In the genomic region with DNA sequence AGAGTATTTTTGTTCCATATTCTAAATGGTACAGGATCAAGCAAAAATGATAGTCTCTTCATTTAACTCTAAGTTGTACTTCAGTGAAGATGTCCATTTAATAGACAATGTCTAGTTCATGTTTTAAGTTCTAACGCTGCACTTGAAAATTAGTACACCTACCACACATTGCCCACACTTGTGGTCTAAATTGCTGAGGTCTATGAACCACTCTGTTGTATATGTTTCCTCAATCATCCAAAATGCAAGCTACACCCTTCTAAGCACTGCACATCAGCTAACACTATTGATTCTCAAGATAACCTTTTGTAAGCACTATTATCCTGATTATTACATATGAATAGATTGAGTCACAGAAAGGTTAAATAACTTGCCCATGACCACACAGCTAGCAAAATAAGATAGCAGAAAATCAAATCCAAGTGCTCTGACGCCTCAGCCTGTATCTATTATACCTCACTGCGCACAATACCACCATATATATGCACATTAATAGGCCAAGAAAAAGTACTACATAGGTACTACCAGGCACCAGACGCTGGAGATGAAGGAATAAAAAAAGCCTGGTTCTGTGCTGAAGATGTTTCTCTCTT, we compare ENCODE assay signal across 16 cellular contexts.
"Had no signal": no experiment of that assay in that cellular context is flagged by ENCODE, and none has a peak within 500 bp of the region (broad histone marks: within the 10 kb centered on the region; RNA-seq: fewer than 3 reads in every experiment).

No MANE protein-coding gene starts in this region.

- FAIRE-seq: colon had no signal

- H3K27ac ChIP-seq: dorsolateral prefrontal cortex, left ventricle myocardium inferior, ovary, psoas muscle, skin epidermis, testis, upper lobe of left lung had no signal

- H3K36me3 Mint-ChIP-seq: activated CD8-positive, alpha-beta memory T cell treated with anti-CD3 and anti-CD28 coated beads, Interleukin-2, amount 10 ng/mL, durations not matched to agents 7 days and 5 days; activated naive CD8-positive, alpha-beta T cell had no signal

- H3K9me3 ChIP-seq: left ventricle myocardium inferior, ovary, psoas muscle, testis, upper lobe of left lung had no signal

- H3K27ac Mint-ChIP-seq: activated naive CD8-positive, alpha-beta T cell had no signal

- H3K4me3 ChIP-seq: dorsolateral prefrontal cortex, left ventricle myocardium inferior, ovary, psoas muscle, skin epidermis, testis, upper lobe of left lung had no signal

- DNase-seq: activated CD4-positive, alpha-beta T cell treated with anti-CD3 and anti-CD28 coated beads, Interleukin-2, amount 50 U/mL, for 4 hours; activated CD8-positive, alpha-beta memory T cell treated with anti-CD3 and anti-CD28 coated beads, Interleukin-2, amount 10 ng/mL, durations not matched to agents 7 days and 5 days; amniotic stem cell; dorsolateral prefrontal cortex; erythroblast; foreskin melanocyte; left ventricle myocardium inferior; ovary; psoas muscle; right cardiac atrium; T-helper 1 cell; testis; upper lobe of left lung had no signal

- H3K4me3 Mint-ChIP-seq: activated naive CD8-positive, alpha-beta T cell had no signal

- ATAC-seq: activated CD8-positive, alpha-beta memory T cell treated with anti-CD3 and anti-CD28 coated beads, Interleukin-2, amount 10 ng/mL, durations not matched to agents 7 days and 5 days; psoas muscle; right cardiac atrium had no signal

- H3K36me3 ChIP-seq: left ventricle myocardium inferior, ovary, upper lobe of left lung had no signal

- H3K27me3 ChIP-seq: dorsolateral prefrontal cortex, ovary, testis, upper lobe of left lung had no signal
